Comparison of ENCODE assay signal across 1 cellular context in the genomic region with DNA sequence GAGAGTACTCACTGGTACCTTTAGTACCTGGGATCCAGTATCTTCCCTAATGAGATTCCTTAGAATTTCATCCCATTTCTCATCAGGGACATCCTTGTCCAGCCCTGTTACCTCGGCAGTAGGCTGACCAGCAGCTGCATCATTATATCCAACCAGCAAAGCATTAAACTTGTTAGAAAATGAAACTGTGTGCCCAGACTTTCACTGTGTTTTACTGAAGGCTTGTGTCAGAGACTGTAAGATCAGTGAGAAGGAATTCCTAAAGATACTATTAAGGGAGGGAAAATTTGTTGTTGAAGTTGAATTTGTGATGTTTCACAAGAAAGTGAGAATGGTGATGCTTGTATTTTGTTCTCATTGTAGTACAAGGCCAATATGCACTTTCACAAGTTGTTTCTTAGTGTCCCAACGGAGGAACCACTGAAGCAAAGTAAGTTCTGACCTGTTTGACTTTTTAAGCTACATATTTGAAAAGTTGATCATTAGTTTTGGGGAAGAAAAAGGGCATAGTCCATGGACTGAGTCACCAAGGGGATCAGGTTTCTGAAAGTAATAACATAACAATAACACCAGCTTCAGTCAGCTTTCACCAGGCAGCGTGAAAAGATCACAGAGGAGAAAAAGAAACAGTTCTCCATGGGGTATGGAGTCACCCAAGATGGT.
TF ChIP-seq lines count a peak whose summit lies in the region.

No MANE protein-coding gene starts in this region.

TF ChIP-seq in HepG2, 621 proteins besides CTCF, POLR2A, EP300 and RAD21 (continued from another document and continues in another):
- TF ChIP-seq, protein P1, sequence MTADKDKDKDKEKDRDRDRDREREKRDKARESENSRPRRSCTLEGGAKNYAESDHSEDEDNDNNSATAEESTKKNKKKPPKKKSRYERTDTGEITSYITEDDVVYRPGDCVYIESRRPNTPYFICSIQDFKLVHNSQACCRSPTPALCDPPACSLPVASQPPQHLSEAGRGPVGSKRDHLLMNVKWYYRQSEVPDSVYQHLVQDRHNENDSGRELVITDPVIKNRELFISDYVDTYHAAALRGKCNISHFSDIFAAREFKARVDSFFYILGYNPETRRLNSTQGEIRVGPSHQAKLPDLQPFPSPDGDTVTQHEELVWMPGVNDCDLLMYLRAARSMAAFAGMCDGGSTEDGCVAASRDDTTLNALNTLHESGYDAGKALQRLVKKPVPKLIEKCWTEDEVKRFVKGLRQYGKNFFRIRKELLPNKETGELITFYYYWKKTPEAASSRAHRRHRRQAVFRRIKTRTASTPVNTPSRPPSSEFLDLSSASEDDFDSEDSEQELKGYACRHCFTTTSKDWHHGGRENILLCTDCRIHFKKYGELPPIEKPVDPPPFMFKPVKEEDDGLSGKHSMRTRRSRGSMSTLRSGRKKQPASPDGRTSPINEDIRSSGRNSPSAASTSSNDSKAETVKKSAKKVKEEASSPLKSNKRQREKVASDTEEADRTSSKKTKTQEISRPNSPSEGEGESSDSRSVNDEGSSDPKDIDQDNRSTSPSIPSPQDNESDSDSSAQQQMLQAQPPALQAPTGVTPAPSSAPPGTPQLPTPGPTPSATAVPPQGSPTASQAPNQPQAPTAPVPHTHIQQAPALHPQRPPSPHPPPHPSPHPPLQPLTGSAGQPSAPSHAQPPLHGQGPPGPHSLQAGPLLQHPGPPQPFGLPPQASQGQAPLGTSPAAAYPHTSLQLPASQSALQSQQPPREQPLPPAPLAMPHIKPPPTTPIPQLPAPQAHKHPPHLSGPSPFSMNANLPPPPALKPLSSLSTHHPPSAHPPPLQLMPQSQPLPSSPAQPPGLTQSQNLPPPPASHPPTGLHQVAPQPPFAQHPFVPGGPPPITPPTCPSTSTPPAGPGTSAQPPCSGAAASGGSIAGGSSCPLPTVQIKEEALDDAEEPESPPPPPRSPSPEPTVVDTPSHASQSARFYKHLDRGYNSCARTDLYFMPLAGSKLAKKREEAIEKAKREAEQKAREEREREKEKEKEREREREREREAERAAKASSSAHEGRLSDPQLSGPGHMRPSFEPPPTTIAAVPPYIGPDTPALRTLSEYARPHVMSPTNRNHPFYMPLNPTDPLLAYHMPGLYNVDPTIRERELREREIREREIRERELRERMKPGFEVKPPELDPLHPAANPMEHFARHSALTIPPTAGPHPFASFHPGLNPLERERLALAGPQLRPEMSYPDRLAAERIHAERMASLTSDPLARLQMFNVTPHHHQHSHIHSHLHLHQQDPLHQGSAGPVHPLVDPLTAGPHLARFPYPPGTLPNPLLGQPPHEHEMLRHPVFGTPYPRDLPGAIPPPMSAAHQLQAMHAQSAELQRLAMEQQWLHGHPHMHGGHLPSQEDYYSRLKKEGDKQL (CRISPR knock-in tag; IDR thresholded peaks at IDR 0.05; ENCODE audit: low read depth): no peak
- TF ChIP-seq EHMT2 (IDR thresholded peaks at IDR 0.05; ENCODE audit: borderline replicate concordance, low read depth, low read length): no peak
- no peak for TF ChIP-seq CHD2 (IDR thresholded peaks at IDR 0.05; ENCODE audit: low read depth, low read length)
- TF ChIP-seq ZFY (CRISPR knock-in tag; IDR thresholded peaks at IDR 0.05): no peak
- TF ChIP-seq SMAD3 (CRISPR knock-in tag; IDR thresholded peaks at IDR 0.05): no peak
- no peak for TF ChIP-seq ZSCAN29 (CRISPR knock-in tag; conservative IDR thresholded peaks at IDR 0.05)
- TF ChIP-seq KDM3A (CRISPR knock-in tag; IDR thresholded peaks at IDR 0.05; ENCODE audit: low read depth): no peak
- TF ChIP-seq HDAC1 (CRISPR knock-in tag; IDR thresholded peaks at IDR 0.05): peak; percentile 36; the same call in 1 of the 2 replicates
- no peak for TF ChIP-seq ADNP (CRISPR knock-in tag; IDR thresholded peaks at IDR 0.05)
- no peak for TF ChIP-seq KLF15 (CRISPR knock-in tag; IDR thresholded peaks at IDR 0.05; ENCODE audit: borderline replicate concordance)
- TF ChIP-seq PHB2 (IDR thresholded peaks at IDR 0.05; ENCODE audit: partially characterized antibody): no peak
- TF ChIP-seq ZNF792 (CRISPR knock-in tag; IDR thresholded peaks at IDR 0.05): no peak
- TF ChIP-seq KDM6A (CRISPR knock-in tag; IDR thresholded peaks at IDR 0.05; ENCODE audit: low read depth): peak; percentile 69; the same call in 1 of the 2 replicates
- TF ChIP-seq, protein P2, sequence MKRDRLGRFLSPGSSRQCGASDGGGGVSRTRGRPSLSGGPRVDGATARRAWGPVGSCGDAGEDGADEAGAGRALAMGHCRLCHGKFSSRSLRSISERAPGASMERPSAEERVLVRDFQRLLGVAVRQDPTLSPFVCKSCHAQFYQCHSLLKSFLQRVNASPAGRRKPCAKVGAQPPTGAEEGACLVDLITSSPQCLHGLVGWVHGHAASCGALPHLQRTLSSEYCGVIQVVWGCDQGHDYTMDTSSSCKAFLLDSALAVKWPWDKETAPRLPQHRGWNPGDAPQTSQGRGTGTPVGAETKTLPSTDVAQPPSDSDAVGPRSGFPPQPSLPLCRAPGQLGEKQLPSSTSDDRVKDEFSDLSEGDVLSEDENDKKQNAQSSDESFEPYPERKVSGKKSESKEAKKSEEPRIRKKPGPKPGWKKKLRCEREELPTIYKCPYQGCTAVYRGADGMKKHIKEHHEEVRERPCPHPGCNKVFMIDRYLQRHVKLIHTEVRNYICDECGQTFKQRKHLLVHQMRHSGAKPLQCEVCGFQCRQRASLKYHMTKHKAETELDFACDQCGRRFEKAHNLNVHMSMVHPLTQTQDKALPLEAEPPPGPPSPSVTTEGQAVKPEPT (CRISPR knock-in tag; IDR thresholded peaks at IDR 0.05; ENCODE audit: low read depth): no peak
- 0 out of 2 replicates have a peak, but pooled peaks have one; percentile 27 for TF ChIP-seq ZNF614 (CRISPR knock-in tag; IDR thresholded peaks at IDR 0.05; ENCODE audit: borderline replicate concordance)
- no peak; the same call in 1 of the 2 replicates for TF ChIP-seq NCOR1 (IDR thresholded peaks at IDR 0.05; ENCODE audit: borderline replicate concordance, low read length)
- TF ChIP-seq RCOR2 (CRISPR knock-in tag; IDR thresholded peaks at IDR 0.05): 0 out of 2 replicates have a peak, but pooled peaks have one; percentile 17
- no peak for TF ChIP-seq ATRX (CRISPR knock-in tag; IDR thresholded peaks at IDR 0.05; ENCODE audit: borderline replicate concordance)
- no peak for TF ChIP-seq SKI (IDR thresholded peaks at IDR 0.05; ENCODE audit: partially characterized antibody)
- no peak for TF ChIP-seq ZNF331 (CRISPR knock-in tag; IDR thresholded peaks at IDR 0.05)
- TF ChIP-seq NFRKB (IDR thresholded peaks at IDR 0.05): no peak
- TF ChIP-seq, protein P3, sequence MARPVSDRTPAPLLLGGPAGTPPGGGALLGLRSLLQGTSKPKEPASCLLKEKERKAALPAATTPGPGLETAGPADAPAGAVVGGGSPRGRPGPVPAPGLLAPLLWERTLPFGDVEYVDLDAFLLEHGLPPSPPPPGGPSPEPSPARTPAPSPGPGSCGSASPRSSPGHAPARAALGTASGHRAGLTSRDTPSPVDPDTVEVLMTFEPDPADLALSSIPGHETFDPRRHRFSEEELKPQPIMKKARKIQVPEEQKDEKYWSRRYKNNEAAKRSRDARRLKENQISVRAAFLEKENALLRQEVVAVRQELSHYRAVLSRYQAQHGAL (CRISPR knock-in tag; IDR thresholded peaks at IDR 0.05; ENCODE audit: not compliant biosample characterization): no peak
- TF ChIP-seq NFKB2 (CRISPR knock-in tag; IDR thresholded peaks at IDR 0.05; ENCODE audit: borderline replicate concordance): no peak
- TF ChIP-seq, protein P4, sequence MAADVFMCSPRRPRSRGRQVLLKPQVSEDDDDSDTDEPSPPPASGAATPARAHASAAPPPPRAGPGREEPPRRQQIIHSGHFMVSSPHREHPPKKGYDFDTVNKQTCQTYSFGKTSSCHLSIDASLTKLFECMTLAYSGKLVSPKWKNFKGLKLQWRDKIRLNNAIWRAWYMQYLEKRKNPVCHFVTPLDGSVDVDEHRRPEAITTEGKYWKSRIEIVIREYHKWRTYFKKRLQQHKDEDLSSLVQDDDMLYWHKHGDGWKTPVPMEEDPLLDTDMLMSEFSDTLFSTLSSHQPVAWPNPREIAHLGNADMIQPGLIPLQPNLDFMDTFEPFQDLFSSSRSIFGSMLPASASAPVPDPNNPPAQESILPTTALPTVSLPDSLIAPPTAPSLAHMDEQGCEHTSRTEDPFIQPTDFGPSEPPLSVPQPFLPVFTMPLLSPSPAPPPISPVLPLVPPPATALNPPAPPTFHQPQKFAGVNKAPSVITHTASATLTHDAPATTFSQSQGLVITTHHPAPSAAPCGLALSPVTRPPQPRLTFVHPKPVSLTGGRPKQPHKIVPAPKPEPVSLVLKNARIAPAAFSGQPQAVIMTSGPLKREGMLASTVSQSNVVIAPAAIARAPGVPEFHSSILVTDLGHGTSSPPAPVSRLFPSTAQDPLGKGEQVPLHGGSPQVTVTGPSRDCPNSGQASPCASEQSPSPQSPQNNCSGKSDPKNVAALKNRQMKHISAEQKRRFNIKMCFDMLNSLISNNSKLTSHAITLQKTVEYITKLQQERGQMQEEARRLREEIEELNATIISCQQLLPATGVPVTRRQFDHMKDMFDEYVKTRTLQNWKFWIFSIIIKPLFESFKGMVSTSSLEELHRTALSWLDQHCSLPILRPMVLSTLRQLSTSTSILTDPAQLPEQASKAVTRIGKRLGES (CRISPR knock-in tag; IDR thresholded peaks at IDR 0.05; ENCODE audit: borderline replicate concordance): no peak
- no peak for TF ChIP-seq SP4 (CRISPR knock-in tag; IDR thresholded peaks at IDR 0.05)
- TF ChIP-seq MAFF (IDR thresholded peaks at IDR 0.05; ENCODE audit: low read depth, low read length): no peak
- no peak for TF ChIP-seq ZNF678 (CRISPR knock-in tag; IDR thresholded peaks at IDR 0.05)
- no peak for TF ChIP-seq SOX13 (IDR thresholded peaks at IDR 0.05)
- TF ChIP-seq SOX13 (CRISPR knock-in tag; conservative IDR thresholded peaks at IDR 0.05 in 1 of 2, IDR thresholded peaks at IDR 0.05 in 1 of 2): peak in 1 of 2 experiments; percentile 62; a peak in 1 of 4 replicates
- TF ChIP-seq, protein P5, sequence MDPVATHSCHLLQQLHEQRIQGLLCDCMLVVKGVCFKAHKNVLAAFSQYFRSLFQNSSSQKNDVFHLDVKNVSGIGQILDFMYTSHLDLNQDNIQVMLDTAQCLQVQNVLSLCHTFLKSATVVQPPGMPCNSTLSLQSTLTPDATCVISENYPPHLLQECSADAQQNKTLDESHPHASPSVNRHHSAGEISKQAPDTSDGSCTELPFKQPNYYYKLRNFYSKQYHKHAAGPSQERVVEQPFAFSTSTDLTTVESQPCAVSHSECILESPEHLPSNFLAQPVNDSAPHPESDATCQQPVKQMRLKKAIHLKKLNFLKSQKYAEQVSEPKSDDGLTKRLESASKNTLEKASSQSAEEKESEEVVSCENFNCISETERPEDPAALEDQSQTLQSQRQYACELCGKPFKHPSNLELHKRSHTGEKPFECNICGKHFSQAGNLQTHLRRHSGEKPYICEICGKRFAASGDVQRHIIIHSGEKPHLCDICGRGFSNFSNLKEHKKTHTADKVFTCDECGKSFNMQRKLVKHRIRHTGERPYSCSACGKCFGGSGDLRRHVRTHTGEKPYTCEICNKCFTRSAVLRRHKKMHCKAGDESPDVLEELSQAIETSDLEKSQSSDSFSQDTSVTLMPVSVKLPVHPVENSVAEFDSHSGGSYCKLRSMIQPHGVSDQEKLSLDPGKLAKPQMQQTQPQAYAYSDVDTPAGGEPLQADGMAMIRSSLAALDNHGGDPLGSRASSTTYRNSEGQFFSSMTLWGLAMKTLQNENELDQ (CRISPR knock-in tag; IDR thresholded peaks at IDR 0.05; ENCODE audit: borderline replicate concordance): no peak
- no peak for TF ChIP-seq ZNF567 (CRISPR knock-in tag; IDR thresholded peaks at IDR 0.05; ENCODE audit: borderline replicate concordance)
- TF ChIP-seq TBX2 (CRISPR knock-in tag; IDR thresholded peaks at IDR 0.05; ENCODE audit: borderline replicate concordance): no peak
- TF ChIP-seq GATA4 (IDR thresholded peaks at IDR 0.05; ENCODE audit: borderline replicate concordance, low read depth): no peak
- TF ChIP-seq ZNF3 (CRISPR knock-in tag; IDR thresholded peaks at IDR 0.05): no peak
- TF ChIP-seq, protein P6, sequence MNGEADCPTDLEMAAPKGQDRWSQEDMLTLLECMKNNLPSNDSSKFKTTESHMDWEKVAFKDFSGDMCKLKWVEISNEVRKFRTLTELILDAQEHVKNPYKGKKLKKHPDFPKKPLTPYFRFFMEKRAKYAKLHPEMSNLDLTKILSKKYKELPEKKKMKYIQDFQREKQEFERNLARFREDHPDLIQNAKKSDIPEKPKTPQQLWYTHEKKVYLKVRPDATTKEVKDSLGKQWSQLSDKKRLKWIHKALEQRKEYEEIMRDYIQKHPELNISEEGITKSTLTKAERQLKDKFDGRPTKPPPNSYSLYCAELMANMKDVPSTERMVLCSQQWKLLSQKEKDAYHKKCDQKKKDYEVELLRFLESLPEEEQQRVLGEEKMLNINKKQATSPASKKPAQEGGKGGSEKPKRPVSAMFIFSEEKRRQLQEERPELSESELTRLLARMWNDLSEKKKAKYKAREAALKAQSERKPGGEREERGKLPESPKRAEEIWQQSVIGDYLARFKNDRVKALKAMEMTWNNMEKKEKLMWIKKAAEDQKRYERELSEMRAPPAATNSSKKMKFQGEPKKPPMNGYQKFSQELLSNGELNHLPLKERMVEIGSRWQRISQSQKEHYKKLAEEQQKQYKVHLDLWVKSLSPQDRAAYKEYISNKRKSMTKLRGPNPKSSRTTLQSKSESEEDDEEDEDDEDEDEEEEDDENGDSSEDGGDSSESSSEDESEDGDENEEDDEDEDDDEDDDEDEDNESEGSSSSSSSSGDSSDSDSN (CRISPR knock-in tag; IDR thresholded peaks at IDR 0.05): no peak
- TF ChIP-seq ZBTB20 (CRISPR knock-in tag; IDR thresholded peaks at IDR 0.05; ENCODE audit: borderline replicate concordance, low read depth): no peak
- no peak for TF ChIP-seq SAFB2 (CRISPR knock-in tag; IDR thresholded peaks at IDR 0.05; ENCODE audit: borderline replicate concordance, low read depth)
- no peak for TF ChIP-seq EED (CRISPR knock-in tag; IDR thresholded peaks at IDR 0.05)
- peak; percentile 97 for TF ChIP-seq SIX1 (CRISPR knock-in tag; IDR thresholded peaks at IDR 0.05; ENCODE audit: borderline replicate concordance)
- no peak for TF ChIP-seq ZNF260 (CRISPR knock-in tag; IDR thresholded peaks at IDR 0.05; ENCODE audit: borderline replicate concordance, low read depth)
- no peak for TF ChIP-seq SYNCRIP (IDR thresholded peaks at IDR 0.05; ENCODE audit: insufficient read depth, low read depth, low read length)
- no peak for TF ChIP-seq ZNF20 (CRISPR knock-in tag; IDR thresholded peaks at IDR 0.05)
- TF ChIP-seq ZNF530 (CRISPR knock-in tag; IDR thresholded peaks at IDR 0.05; ENCODE audit: low read depth): no peak
- TF ChIP-seq, protein P7, sequence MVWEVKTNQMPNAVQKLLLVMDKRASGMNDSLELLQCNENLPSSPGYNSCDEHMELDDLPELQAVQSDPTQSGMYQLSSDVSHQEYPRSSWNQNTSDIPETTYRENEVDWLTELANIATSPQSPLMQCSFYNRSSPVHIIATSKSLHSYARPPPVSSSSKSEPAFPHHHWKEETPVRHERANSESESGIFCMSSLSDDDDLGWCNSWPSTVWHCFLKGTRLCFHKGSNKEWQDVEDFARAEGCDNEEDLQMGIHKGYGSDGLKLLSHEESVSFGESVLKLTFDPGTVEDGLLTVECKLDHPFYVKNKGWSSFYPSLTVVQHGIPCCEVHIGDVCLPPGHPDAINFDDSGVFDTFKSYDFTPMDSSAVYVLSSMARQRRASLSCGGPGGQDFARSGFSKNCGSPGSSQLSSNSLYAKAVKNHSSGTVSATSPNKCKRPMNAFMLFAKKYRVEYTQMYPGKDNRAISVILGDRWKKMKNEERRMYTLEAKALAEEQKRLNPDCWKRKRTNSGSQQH (CRISPR knock-in tag; IDR thresholded peaks at IDR 0.05; ENCODE audit: low read depth): no peak
- no peak for TF ChIP-seq TAF1 (CRISPR knock-in tag; IDR thresholded peaks at IDR 0.05)
